8 cellular contexts compared by ENCODE assay signal in genomic region chr16:87765473-87765775, GRCh38. TPM values are rescaled to one million over a fixed set of nuclear protein-coding genes. Genes with fewer than 3 reads are reported as not detected.
A peak's percentile ranks its signal among the peaks of the same experiment; 100 is the strongest.
DNase-seq lines count a peak whose midpoint lies in the region; ATAC-seq and TF ChIP-seq lines count a peak whose summit lies in the region.

No MANE protein-coding gene starts in this region.

- peak overlapping the region; percentile 100 for H3K4me3 Mint-ChIP-seq in activated CD4-positive, alpha-beta T cell treated with anti-CD3 and anti-CD28 coated beads for 36 hours
- H3K4me3 Mint-ChIP-seq in naive B cell: peak overlapping the region; percentile 95 to 100 (median 99)

- H3K36me3 Mint-ChIP-seq in activated CD4-positive, alpha-beta T cell treated with anti-CD3 and anti-CD28 coated beads for 36 hours (ENCODE audit: low read depth): peaks cover 41% of the 10 kb centered on the region
- peaks cover 4 to 7% of the 10 kb centered on the region in 2 donors for H3K36me3 Mint-ChIP-seq in naive B cell

- 0 to 2% methylated on average over 17 to 19 of the region's 32 CpGs for WGBS in upper lobe of left lung, 2 donors

- peak overlapping the region; percentile 91 to 96 (median 92) for H3K27ac ChIP-seq in upper lobe of left lung

- TF ChIP-seq POLR2A in upper lobe of left lung (IDR thresholded peaks at IDR 0.05): no peak

- H3K9me3 Mint-ChIP-seq in activated CD4-positive, alpha-beta T cell treated with anti-CD3 and anti-CD28 coated beads for 36 hours (ENCODE audit: low read depth): no peaks in the 10 kb centered on the region
- no peaks in the 10 kb centered on the region for H3K9me3 Mint-ChIP-seq in naive B cell

- peaks cover 35% of the 10 kb centered on the region for H3K4me1 Mint-ChIP-seq in activated CD4-positive, alpha-beta T cell treated with anti-CD3 and anti-CD28 coated beads for 36 hours
- peaks cover 19 to 54% (median 26%) of the 10 kb centered on the region in 3 donors for H3K4me1 Mint-ChIP-seq in naive B cell

- ATAC-seq in HG03354 (IDR thresholded peaks at IDR 0.05; ENCODE audit: poor library complexity, severe bottlenecking, unreplicated experiment): peak; percentile 40
- ATAC-seq in activated CD4-positive, alpha-beta T cell treated with anti-CD3 and anti-CD28 coated beads for 36 hours: peak; percentile 46
- peak; percentile 32 to 47 for ATAC-seq in naive B cell (ENCODE audit: low read depth in 2 of 2)
- ATAC-seq in upper lobe of left lung (ENCODE audit: low FRiP score in 2 of 2): peak; percentile 4 to 39

- peak overlapping the region; percentile 82 for H3K27ac Mint-ChIP-seq in activated CD4-positive, alpha-beta T cell treated with anti-CD3 and anti-CD28 coated beads for 36 hours
- H3K27ac Mint-ChIP-seq in naive B cell: peak overlapping the region in 5 of 6 donors; percentile 92 to 100 (median 98)

- no peaks in the 10 kb centered on the region for H3K9me3 ChIP-seq in upper lobe of left lung

- DNase-seq in NK-92 treated with Interleukin-12 subunit alpha and Interleukin-12 subunit beta, amount 100 ng/mL, for 24 hours (lab: John Stamatoyannopoulos, UW): peak; percentile 35
- DNase-seq in NK-92 (lab: John Stamatoyannopoulos, UW; ENCODE audit: unreplicated experiment) (no peak), naive B cell (no peak), upper lobe of left lung (no peak), HCEC 1CT (no peak)
- DNase-seq in activated CD4-positive, alpha-beta T cell treated with anti-CD3 and anti-CD28 coated beads for 36 hours: peak; percentile 55
- DNase-seq in effector CD4-positive, alpha-beta T cell: peak; percentile 35

- no peaks in the 10 kb centered on the region for H3K27me3 ChIP-seq in upper lobe of left lung

- no peak for TF ChIP-seq CTCF in upper lobe of left lung (IDR thresholded peaks at IDR 0.05)

- TF ChIP-seq EP300 in upper lobe of left lung (IDR thresholded peaks at IDR 0.05): no peak

- H3K27me3 Mint-ChIP-seq in activated CD4-positive, alpha-beta T cell treated with anti-CD3 and anti-CD28 coated beads for 36 hours: no peaks in the 10 kb centered on the region
- no peaks in the 10 kb centered on the region for H3K27me3 Mint-ChIP-seq in naive B cell

- H3K4me3 ChIP-seq in upper lobe of left lung: peak overlapping the region; percentile 75 to 98 (median 96)

- H3K36me3 ChIP-seq in upper lobe of left lung: peaks cover 0 to 34% (median 19%) of the 10 kb centered on the region in 4 donors

- POLR2A ChIA-PET in activated CD4-positive, alpha-beta T cell treated with anti-CD3 and anti-CD28 coated beads for 36 hours (lab: Charles Lee): interaction anchor here (0.6 to 3.0 kb wide), 5 partner anchors 10 to 185 kb away, joined by 3 to 13 read pairs (median 3); partner anchors contain the start of gene BANP

- intact Hi-C loops in activated CD4-positive, alpha-beta T cell treated with anti-CD3 and anti-CD28 coated beads for 36 hours (cut with DNase I, micrococcal nuclease): loop anchor here (1.0 to 5.0 kb wide), 6 partner anchors 178 to 805 kb away; partner anchors contain the start of genes BANP (in 1 of the 2), MAP1LC3B (in 1 of the 2), ZC3H18 (in 1 of the 2) and ZCCHC14 (in 1 of the 2)

- CTCF ChIA-PET in activated CD4-positive, alpha-beta T cell treated with anti-CD3 and anti-CD28 coated beads for 36 hours (lab: Charles Lee): interaction anchor here (0.5 to 1.3 kb wide), 7 partner anchors 8 to 670 kb away, joined by 3 to 5 read pairs (median 3); no protein-coding TSS in a partner anchor

- H3K4me1 ChIP-seq in upper lobe of left lung: peaks cover 13 to 30% (median 18%) of the 10 kb centered on the region in 4 donors

RNA-seq across cellular contexts. Expression of gene KLHDC4, which starts 0.4 kb away (rescaled TPM):
- 10 to 100 TPM; 67.0 to 77.3 TPM for total RNA-seq in activated CD4-positive, alpha-beta T cell treated with anti-CD3 and anti-CD28 coated beads for 36 hours
- 10 to 100 TPM; 15.9 to 25.5 (median 20.0) TPM for polyA plus RNA-seq in naive B cell (ENCODE audit: low read depth in 6 of 6)
- 100 to 1,000 TPM in 2 of 6 donors, 10 to 100 TPM in 4; 30.7 to 248 (median 37.5) TPM for total RNA-seq in upper lobe of left lung

Comparison
In these comparisons a context has a peak if more than half of its experiments do, and no peak if none do; other contexts are left out.
1. DNase-seq: peak in NK-92 treated with Interleukin-12 subunit alpha and Interleukin-12 subunit beta, amount 100 ng/mL, for 24 hours (single experiment), activated CD4-positive, alpha-beta T cell treated with anti-CD3 and anti-CD28 coated beads for 36 hours (single experiment) and effector CD4-positive, alpha-beta T cell (single experiment); none in NK-92 (single experiment), naive B cell (single experiment), upper lobe of left lung (0 of 2) and HCEC 1CT (single experiment).
2. Peak in every context shown above with its lines, with median percentiles within 50 percentile points of each other: ATAC-seq.